ENCODE assay signal across 2 cellular contexts in genomic region chr6:159806021-159806458, GRCh38.
TF ChIP-seq lines count a peak whose summit lies in the region.

No MANE protein-coding gene starts in this region.

TF ChIP-seq in K562, 482 proteins besides CTCF, POLR2A, EP300 and RAD21 (continued from another document):
- TF ChIP-seq PKNOX1 (IDR thresholded peaks at IDR 0.05) (0 out of 2 replicates have a peak, but pooled peaks have one; percentile 7), MXD1 (CRISPR knock-in tag; IDR thresholded peaks at IDR 0.05; ENCODE audit: borderline replicate concordance, poor library complexity, severe bottlenecking) (no peak), FOSL1 (tag; conservative IDR thresholded peaks at IDR 0.05) (0 out of 2 replicates have a peak, but pooled peaks have one; percentile 24), NELFE (IDR thresholded peaks at IDR 0.05; ENCODE audit: insufficient read depth, insufficient read length) (no peak), ZNF212 (CRISPR knock-in tag; IDR thresholded peaks at IDR 0.05) (no peak), JUN (IDR thresholded peaks at IDR 0.05; ENCODE audit: borderline replicate concordance, low read depth, low read length) (no peak), JUN (CRISPR knock-in tag; IDR thresholded peaks at IDR 0.05; ENCODE audit: borderline replicate concordance) (no peak), CEBPG (CRISPR knock-in tag; IDR thresholded peaks at IDR 0.05) (peak; percentile 76), CEBPG (tag; conservative IDR thresholded peaks at IDR 0.05 in 1 of 2, IDR thresholded peaks at IDR 0.05 in 1 of 2) (peak; percentile 36 to 78; a peak in 3 of 4 replicates), BCL6 (CRISPR knock-in tag; IDR thresholded peaks at IDR 0.05) (no peak)

TF ChIP-seq in HepG2, 621 proteins besides CTCF, POLR2A, EP300 and RAD21 (continued from another document and continues in another):
- TF ChIP-seq ETS1 (CRISPR knock-in tag; IDR thresholded peaks at IDR 0.05) (no peak), STAT5B (CRISPR knock-in tag; IDR thresholded peaks at IDR 0.05) (no peak), ZNF670 (CRISPR knock-in tag; IDR thresholded peaks at IDR 0.05; ENCODE audit: borderline replicate concordance) (no peak), KLF13 (CRISPR knock-in tag; IDR thresholded peaks at IDR 0.05) (no peak), ZNF101 (CRISPR knock-in tag; IDR thresholded peaks at IDR 0.05; ENCODE audit: borderline replicate concordance, low read depth) (no peak), ZNF883 (CRISPR knock-in tag; IDR thresholded peaks at IDR 0.05; ENCODE audit: not compliant biosample characterization) (no peak), ZNF652 (CRISPR knock-in tag; IDR thresholded peaks at IDR 0.05; ENCODE audit: borderline replicate concordance, low read depth) (peak; percentile 26; the same call in 1 of the 2 replicates), NR2F6 (IDR thresholded peaks at IDR 0.05) (peak; percentile 34; the same call in 1 of the 2 replicates), NR2F6 (CRISPR knock-in tag; IDR thresholded peaks at IDR 0.05) (no peak), ZNF143 (CRISPR knock-in tag; IDR thresholded peaks at IDR 0.05) (no peak), ZNF720 (CRISPR knock-in tag; IDR thresholded peaks at IDR 0.05) (no peak), THAP9 (CRISPR knock-in tag; IDR thresholded peaks at IDR 0.05; ENCODE audit: borderline replicate concordance) (0 out of 2 replicates have a peak, but pooled peaks have one; percentile 24), CENPX (CRISPR knock-in tag; IDR thresholded peaks at IDR 0.05) (no peak), SOX6 (IDR thresholded peaks at IDR 0.05) (no peak), SOX6 (CRISPR knock-in tag; IDR thresholded peaks at IDR 0.05) (peak; percentile 67; the same call in 1 of the 2 replicates), ARID5B (CRISPR knock-in tag; IDR thresholded peaks at IDR 0.05) (peak; percentile 37; the same call in 1 of the 2 replicates), ZNF792 (CRISPR knock-in tag; IDR thresholded peaks at IDR 0.05) (no peak), ATF2 (CRISPR knock-in tag; IDR thresholded peaks at IDR 0.05) (no peak), ZNF414 (CRISPR knock-in tag; IDR thresholded peaks at IDR 0.05) (no peak), CBFB (CRISPR knock-in tag; IDR thresholded peaks at IDR 0.05) (peak; percentile 91), ATF6 (CRISPR knock-in tag; conservative IDR thresholded peaks at IDR 0.05) (no peak), DPF2 (CRISPR knock-in tag; IDR thresholded peaks at IDR 0.05; ENCODE audit: borderline replicate concordance, low read depth) (no peak), ATF7-NPFF (CRISPR knock-in tag; IDR thresholded peaks at IDR 0.05; ENCODE audit: low read depth) (no peak), HMG20A (CRISPR knock-in tag; IDR thresholded peaks at IDR 0.05; ENCODE audit: borderline replicate concordance) (0 out of 2 replicates have a peak, but pooled peaks have one; percentile 39), NBN (conservative IDR thresholded peaks at IDR 0.05) (no peak), ZNF10 (CRISPR knock-in tag; IDR thresholded peaks at IDR 0.05; ENCODE audit: borderline replicate concordance, low read depth) (no peak), RFX5 (IDR thresholded peaks at IDR 0.05; ENCODE audit: low read depth, low read length) (no peak), ZNF232 (CRISPR knock-in tag; IDR thresholded peaks at IDR 0.05; ENCODE audit: borderline replicate concordance) (no peak), GFI1 (CRISPR knock-in tag; IDR thresholded peaks at IDR 0.05; ENCODE audit: borderline replicate concordance) (no peak), PLSCR1 (CRISPR knock-in tag; IDR thresholded peaks at IDR 0.05; ENCODE audit: borderline replicate concordance) (no peak), HOXA3 (CRISPR knock-in tag; IDR thresholded peaks at IDR 0.05) (peak; percentile 51; the same call in 1 of the 2 replicates), THAP11 (CRISPR knock-in tag; IDR thresholded peaks at IDR 0.05) (peak; percentile 35; the same call in 1 of the 2 replicates), NR2F2 (IDR thresholded peaks at IDR 0.05; ENCODE audit: borderline replicate concordance, low read depth) (no peak), ZNF740 (CRISPR knock-in tag; IDR thresholded peaks at IDR 0.05) (no peak), ZBTB43 (CRISPR knock-in tag; conservative IDR thresholded peaks at IDR 0.05) (no peak), FOXK1 (CRISPR knock-in tag; IDR thresholded peaks at IDR 0.05; ENCODE audit: borderline replicate concordance, low read depth) (no peak)
- TF ChIP-seq, protein P1, sequence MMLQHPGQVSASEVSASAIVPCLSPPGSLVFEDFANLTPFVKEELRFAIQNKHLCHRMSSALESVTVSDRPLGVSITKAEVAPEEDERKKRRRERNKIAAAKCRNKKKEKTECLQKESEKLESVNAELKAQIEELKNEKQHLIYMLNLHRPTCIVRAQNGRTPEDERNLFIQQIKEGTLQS (CRISPR knock-in tag; IDR thresholded peaks at IDR 0.05) = peak; percentile 42; the same call in 1 of the 2 replicates
- TF ChIP-seq, protein P2, sequence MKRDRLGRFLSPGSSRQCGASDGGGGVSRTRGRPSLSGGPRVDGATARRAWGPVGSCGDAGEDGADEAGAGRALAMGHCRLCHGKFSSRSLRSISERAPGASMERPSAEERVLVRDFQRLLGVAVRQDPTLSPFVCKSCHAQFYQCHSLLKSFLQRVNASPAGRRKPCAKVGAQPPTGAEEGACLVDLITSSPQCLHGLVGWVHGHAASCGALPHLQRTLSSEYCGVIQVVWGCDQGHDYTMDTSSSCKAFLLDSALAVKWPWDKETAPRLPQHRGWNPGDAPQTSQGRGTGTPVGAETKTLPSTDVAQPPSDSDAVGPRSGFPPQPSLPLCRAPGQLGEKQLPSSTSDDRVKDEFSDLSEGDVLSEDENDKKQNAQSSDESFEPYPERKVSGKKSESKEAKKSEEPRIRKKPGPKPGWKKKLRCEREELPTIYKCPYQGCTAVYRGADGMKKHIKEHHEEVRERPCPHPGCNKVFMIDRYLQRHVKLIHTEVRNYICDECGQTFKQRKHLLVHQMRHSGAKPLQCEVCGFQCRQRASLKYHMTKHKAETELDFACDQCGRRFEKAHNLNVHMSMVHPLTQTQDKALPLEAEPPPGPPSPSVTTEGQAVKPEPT (CRISPR knock-in tag; IDR thresholded peaks at IDR 0.05; ENCODE audit: low read depth) = no peak
- TF ChIP-seq, protein P3, sequence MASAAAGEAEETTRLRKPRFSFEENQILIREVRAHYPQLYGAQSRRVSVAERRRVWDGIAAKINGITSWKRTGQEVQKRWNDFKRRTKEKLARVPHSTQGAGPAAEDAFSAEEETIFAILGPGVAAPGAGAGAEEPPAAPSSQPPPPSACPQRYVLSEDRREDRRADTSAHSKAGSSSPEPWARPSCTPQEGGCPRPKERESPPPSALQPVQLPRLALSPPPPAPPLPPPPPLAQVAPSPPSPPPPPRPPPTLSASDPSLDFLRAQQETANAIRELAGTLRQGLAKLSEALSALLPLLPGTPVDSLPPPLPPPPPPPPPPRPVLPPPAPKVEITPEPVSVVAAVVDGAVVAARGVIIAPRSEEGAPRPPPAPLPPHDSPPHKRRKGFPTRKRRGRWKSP (CRISPR knock-in tag; IDR thresholded peaks at IDR 0.05) = peak; percentile 32; the same call in 1 of the 2 replicates
